12 cellular contexts compared by ENCODE assay signal in the genomic region with DNA sequence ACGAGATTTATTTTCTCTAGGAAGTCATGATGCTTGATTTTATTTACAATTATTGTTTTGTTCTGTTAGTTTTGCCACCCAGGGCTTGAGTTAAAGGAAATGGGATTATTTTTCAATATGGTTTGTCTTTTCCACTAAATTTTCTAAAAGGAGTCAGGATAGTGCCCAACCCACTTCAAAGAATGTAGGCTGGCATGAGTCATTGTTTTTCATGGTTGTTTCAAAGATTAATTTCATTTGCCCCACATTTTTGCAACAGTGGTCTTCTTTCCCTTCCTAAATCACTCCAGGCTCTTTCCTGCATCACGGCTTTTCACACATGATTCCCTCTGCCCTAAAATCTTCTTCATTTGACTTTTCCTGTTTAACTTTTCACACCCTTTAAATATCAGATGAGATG. TPM values are rescaled to one million over a fixed set of nuclear protein-coding genes. Genes with fewer than 3 reads are reported as not detected.
DNase-seq lines count a peak whose midpoint lies in the region; ATAC-seq, FAIRE-seq and TF ChIP-seq lines count a peak whose summit lies in the region.
"Had no signal": no experiment of that assay in that cellular context is flagged by ENCODE, and none has a peak within 500 bp of the region (broad histone marks: within the 10 kb centered on the region; RNA-seq: fewer than 3 reads in every experiment).

No MANE protein-coding gene starts in this region.

- H3K9ac ChIP-seq in Karpas-422 (ENCODE audit: low read length) (peak overlapping the region; percentile 64), GM12878 (ENCODE audit: control insufficient read depth, insufficient read depth, low read length) (peak overlapping the region; percentile 82)

- BruUV-seq in GM12878 (replicated peaks; lab: Mats Ljungman, UMichigan): no TSS peak

- DNase-seq in EL (peak; percentile 7), Karpas-422 (no peak), GM12878 (ENCODE audit: low read depth, low spot score) (no peak), renal cortical epithelial cell (ENCODE audit: low read depth) (peak; percentile 20)
- no peak for DNase-seq in stimulated activated CD4-positive, alpha-beta T cell treated with anti-CD3 and anti-CD28 coated beads, Interleukin-1b, Interleukin-23, amount 100 ng/mL, for 48 hours
- DNase-seq: DMS79 treated with DMSO at 0.1 percent for 48 hours, NCI-H2171 had no signal

- H3K27ac ChIP-seq in Karpas-422 (ENCODE audit: low read length) (peak overlapping the region; percentile 98), GM12878 (ENCODE audit: control insufficient read depth, insufficient read depth) (peak overlapping the region; percentile 85)
- H3K27ac ChIP-seq: gastroesophageal sphincter had no signal

- H3K4me3 ChIP-seq in Karpas-422 (ENCODE audit: low read length) (peak overlapping the region; percentile 75), GM12878 (peak overlapping the region; percentile 77)
- H3K4me3 ChIP-seq: gastroesophageal sphincter had no signal

- H3K4me1 ChIP-seq in Karpas-422 (ENCODE audit: low read length) (peaks cover 52% of the 10 kb centered on the region), GM12878 (ENCODE audit: control insufficient read depth, insufficient read depth, low read length) (no peaks in the 10 kb centered on the region)
- H3K4me1 ChIP-seq: gastroesophageal sphincter had no signal

- RAD21 ChIA-PET in GM12878 (lab: Charles Lee; ENCODE audit: unreplicated experiment): interaction anchor here (0.6 to 4.5 kb wide), 9 partner anchors 20 to 90 kb away, joined by 3 to 76 read pairs (median 6); no protein-coding TSS in a partner anchor

- H2AFZ ChIP-seq in Karpas-422 (ENCODE audit: low read length) (no peak overlapping the region), GM12878 (ENCODE audit: control insufficient read depth, low read depth, low read length) (peak overlapping the region; percentile 42)

- no peak for TF ChIP-seq RAD21 in GM12878 (IDR thresholded peaks at IDR 0.05; ENCODE audit: insufficient read depth, low read depth, low read length)

- SMC1A ChIA-PET in GM12878 (lab: Charles Lee; ENCODE audit: uncharacterized antibody, unreplicated experiment): interaction anchor here (0.7 to 10.2 kb wide), 11 partner anchors 18 to 126 kb away, joined by 3 to 178 read pairs (median 7); partner anchors contain the start of gene SLAMF1

- H3K9me2 ChIP-seq in Karpas-422 (replicated peaks; ENCODE audit: insufficient read depth, low read length): no peaks in the 10 kb centered on the region

- 0% methylated on average over 2 of the region's 2 CpGs for WGBS in GM12878 (ENCODE audit: insufficient coverage, insufficient replicate concordance, low lambda C conversion rate, missing lambda C conversion rate)

- no peaks in the 10 kb centered on the region for H4K20me1 ChIP-seq in Karpas-422 (ENCODE audit: insufficient read depth, low read depth, low read length)
- no peaks in the 10 kb centered on the region for H4K20me1 ChIP-seq in GM12878 (ENCODE audit: control insufficient read depth, insufficient read depth)

- H3K9me3 ChIP-seq in Karpas-422 (ENCODE audit: low read length): no peaks in the 10 kb centered on the region
- no peaks in the 10 kb centered on the region; the same call in none of the 3 replicates for H3K9me3 ChIP-seq in GM12878 (replicated peaks; ENCODE audit: control insufficient read depth, insufficient read depth, low read length)

- H3K36me3 ChIP-seq in Karpas-422 (ENCODE audit: insufficient read depth, low read length): 0 out of 2 replicates have a peak, but pooled peaks cover 6% of the 10 kb centered on the region
- peaks cover 0 to 5% of the 10 kb centered on the region in 2 experiments; a peak in 1 of 4 replicates for H3K36me3 ChIP-seq in GM12878 (ENCODE audit: control insufficient read depth in 2 of 2, insufficient read depth in 2 of 2, low read length in 1 of 2)
- H3K36me3 ChIP-seq: gastroesophageal sphincter had no signal

- ATAC-seq in GM12878: no peak
- no peak for ATAC-seq in HG03039 (IDR thresholded peaks at IDR 0.05; ENCODE audit: unreplicated experiment)
- no peak for ATAC-seq in GM21360 (IDR thresholded peaks at IDR 0.05; ENCODE audit: unreplicated experiment)
- ATAC-seq: gastroesophageal sphincter, Right ventricle myocardium inferior had no signal

- CTCF ChIA-PET in GM12878 (lab: Yijun Ruan, JAX): interaction anchor here (0.7 to 3.2 kb wide), 8 partner anchors 15 to 86 kb away, joined by 3 to 24 read pairs (median 6); no protein-coding TSS in a partner anchor

- no peak for TF ChIP-seq EP300 in GM12878 (IDR thresholded peaks at IDR 0.05; ENCODE audit: borderline replicate concordance in 1 of 2, control insufficient read depth in 1 of 2, low read depth in 2 of 2, low read length in 2 of 2)

- H3K79me2 ChIP-seq in Karpas-422 (ENCODE audit: low read length) (peaks cover 23% of the 10 kb centered on the region), GM12878 (ENCODE audit: control insufficient read depth, insufficient read depth, low read length) (peaks cover 76% of the 10 kb centered on the region)

- intact Hi-C loops in GM12878 (cut with micrococcal nuclease; ENCODE audit: unreplicated experiment): loop anchor here (1.0 to 5.0 kb wide), 4 partner anchors 28 to 92 kb away; no protein-coding TSS in a partner anchor

- FAIRE-seq in GM12878 (lab: Jason Lieb, UNC): no peak
- FAIRE-seq: HTR-8/SVneo had no signal

- in situ Hi-C loops in GM12878 (cut with MboI): no loop called here

- no peaks in the 10 kb centered on the region for H3K27me3 ChIP-seq in Karpas-422 (ENCODE audit: low read length)
- no peaks in the 10 kb centered on the region for H3K27me3 ChIP-seq in GM12878 (replicated peaks in 1 of 2; ENCODE audit: control insufficient read depth in 2 of 2, insufficient read depth in 2 of 2, low read length in 1 of 2)
- H3K27me3 ChIP-seq: gastroesophageal sphincter had no signal

- TF ChIP-seq CTCF in GM12878 (IDR thresholded peaks at IDR 0.05 in 2 of 3, conservative IDR thresholded peaks at IDR 0.05 in 1 of 3; ENCODE audit: control insufficient read depth in 2 of 3, extremely low read depth in 1 of 3, insufficient read depth in 1 of 3, low read depth in 3 of 3, low read length in 3 of 3): no peak

- H3K4me2 ChIP-seq in Karpas-422 (ENCODE audit: low read depth, low read length, poor library complexity, severe bottlenecking) (peak overlapping the region; percentile 80), GM12878 (ENCODE audit: control insufficient read depth, insufficient read depth) (peak overlapping the region; percentile 67)

- POLR2A ChIA-PET in GM12878 (lab: Charles Lee): interaction anchor here (1.1 to 3.8 kb wide), 4 partner anchors 20 to 91 kb away, joined by 3 to 34 read pairs (median 14); no protein-coding TSS in a partner anchor

- TF ChIP-seq POLR2A in GM12878 (IDR thresholded peaks at IDR 0.05; ENCODE audit: low read depth, low read length): no peak

TF ChIP-seq in GM12878, 131 proteins besides CTCF, POLR2A, EP300 and RAD21 (continues in another document):
- TF ChIP-seq STAT1 (conservative IDR thresholded peaks at IDR 0.05) (no peak), IKZF1 (conservative IDR thresholded peaks at IDR 0.05) (peak; percentile 0; the same call in 1 of the 2 replicates), CREB1 (IDR thresholded peaks at IDR 0.05; ENCODE audit: low read depth) (no peak), ESRRA (IDR thresholded peaks at IDR 0.05; ENCODE audit: low read length) (no peak), EED (IDR thresholded peaks at IDR 0.05; ENCODE audit: low read depth) (no peak), IRF4 (IDR thresholded peaks at IDR 0.05; ENCODE audit: low read depth, low read length) (no peak)

RNA-seq across cellular contexts. Expression of gene SLAMF6, which starts 2.5 kb away (rescaled TPM):
- total RNA-seq in Karpas-422 (2014; rRNA removed; shearing (Covaris generic); ENCODE audit: low replicate concordance): 19.3 and 66.0 TPM in 2 replicates
- total RNA-seq in GM12878 (2013; cell fraction: nucleolus; rRNA removed): 145 and 152 TPM in 2 replicates
- 44.1 and 52.5 TPM in 2 replicates for total RNA-seq in GM12878 (2014; rRNA removed)
- 53.7 and 55.9 TPM in 2 replicates for total RNA-seq in GM12878 (2014; rRNA removed; fragmentation: Illumina TruSeq; extraction: Trizol)
- total RNA-seq in GM12878 (2021): 30.4 and 30.8 TPM in 2 replicates
- polyA plus RNA-seq in GM12878 (2011; ENCODE audit: low read depth): 20.9 TPM
- 89.6 and 105 TPM in 2 replicates for polyA plus RNA-seq in GM12878 (2011; rRNA removed)
- polyA plus RNA-seq in GM12878 (2011; cell fraction: cytosol; rRNA removed): 54.6 and 63.9 TPM in 2 replicates
- polyA plus RNA-seq in GM12878 (2011; cell fraction: nucleus; rRNA removed): 36.8 and 51.5 TPM in 2 replicates
- polyA plus RNA-seq in GM12878 (2012): 30.7 and 68.4 TPM in 2 replicates
- polyA plus RNA-seq in GM12878 (2014; fragmentation: Illumina TruSeq; extraction: Trizol): 72.7 and 89.7 TPM in 2 replicates
- 10 to 100 TPM; 20.5 to 27.1 TPM for polyA plus RNA-seq in GM12878 (2014; fragmentation: Nextera tagmentation; extraction: Ambion mirVana)
- 32.1 and 42.5 TPM in 2 replicates for polyA plus RNA-seq in GM12878 (2014; rRNA removed)
- 10 to 100 TPM; 24.3 to 28.3 TPM for polyA plus RNA-seq in GM12878 (2016; fragmentation: Nextera tagmentation; extraction: Ambion mirVana)
- 86.4 and 92.1 TPM in 2 replicates for polyA minus RNA-seq in GM12878 (2011; rRNA and poly(A)+ RNA removed)
- 19.6 and 22.6 TPM in 2 replicates for polyA minus RNA-seq in GM12878 (2011; cell fraction: cytosol; rRNA and poly(A)+ RNA removed)
- 19.1 and 23.9 TPM in 2 replicates for polyA minus RNA-seq in GM12878 (2011; cell fraction: nucleus; rRNA and poly(A)+ RNA removed)
- not detected in 2 replicates for total RNA-seq in renal cortical epithelial cell

RNA-seq across cellular contexts. Expression of gene CD84, which starts 58.7 kb away (rescaled TPM):
- total RNA-seq in Karpas-422 (2014; rRNA removed; shearing (Covaris generic); ENCODE audit: low replicate concordance): 14.4 and 29.4 TPM in 2 replicates
- 245 and 258 TPM in 2 replicates for total RNA-seq in GM12878 (2013; cell fraction: nucleolus; rRNA removed)
- total RNA-seq in GM12878 (2014; rRNA removed) (12.3 and 15.2 TPM in 2 replicates), GM12878 (2014; rRNA removed; fragmentation: Illumina TruSeq; extraction: Trizol) (13.8 and 14.5 TPM in 2 replicates), GM12878 (2021) (10.4 and 14.2 TPM in 2 replicates), renal cortical epithelial cell (not detected in 2 replicates)
- 12.7 TPM for polyA plus RNA-seq in GM12878 (2011; ENCODE audit: low read depth)
- polyA plus RNA-seq in GM12878 (2011; rRNA removed) (18.1 and 20.8 TPM in 2 replicates), GM12878 (2014; fragmentation: Illumina TruSeq; extraction: Trizol) (20.3 and 26.6 TPM in 2 replicates), GM12878 (2014; fragmentation: Nextera tagmentation; extraction: Ambion mirVana) (1 to 10 TPM; 3.4 to 6.8 TPM), GM12878 (2014; rRNA removed) (9.3 and 11.2 TPM in 2 replicates), GM12878 (2016; fragmentation: Nextera tagmentation; extraction: Ambion mirVana) (1 to 10 TPM; 7.5 to 7.9 TPM)
- 7.7 and 7.8 TPM in 2 replicates for polyA plus RNA-seq in GM12878 (2011; cell fraction: cytosol; rRNA removed)
- polyA plus RNA-seq in GM12878 (2011; cell fraction: nucleus; rRNA removed): 20.4 and 23.3 TPM in 2 replicates
- polyA plus RNA-seq in GM12878 (2012): 9.2 and 10.5 TPM in 2 replicates
- polyA minus RNA-seq in GM12878 (2011; rRNA and poly(A)+ RNA removed): 21.3 and 24.2 TPM in 2 replicates
- polyA minus RNA-seq in GM12878 (2011; cell fraction: cytosol; rRNA and poly(A)+ RNA removed): 2.3 and 2.4 TPM in 2 replicates
- 16.3 and 17.8 TPM in 2 replicates for polyA minus RNA-seq in GM12878 (2011; cell fraction: nucleus; rRNA and poly(A)+ RNA removed)

Comparison
In these comparisons a context has a peak if more than half of its experiments do, and no peak if none do; other contexts are left out.
1. DNase-seq: peak in EL (single experiment) and renal cortical epithelial cell (single experiment); none in Karpas-422 (single experiment), GM12878 (single experiment) and stimulated activated CD4-positive, alpha-beta T cell treated with anti-CD3 and anti-CD28 coated beads, Interleukin-1b, Interleukin-23, amount 100 ng/mL, for 48 hours (single experiment).
2. RNA of gene SLAMF6, which starts 2.5 kb away (total RNA-seq): 19.3 to 66.0 TPM in Karpas-422 and 30.4 to 152 TPM in GM12878; not detected in renal cortical epithelial cell; every median in the first group is over 10 times any median in the second.
3. RNA of gene CD84, which starts 58.7 kb away (total RNA-seq): 14.4 to 29.4 TPM in Karpas-422 and 10.4 to 258 TPM in GM12878; not detected in renal cortical epithelial cell; every median in the first group is over 10 times any median in the second.